Comparison of ENCODE assay signal across 2 cellular contexts in genomic region chr13:33280550-33280905, GRCh38.
TF ChIP-seq lines count a peak whose summit lies in the region.

No MANE protein-coding gene starts in this region.

TF ChIP-seq in SK-N-SH, 30 proteins besides CTCF, POLR2A, EP300 and RAD21 (continued from another document):
- TF ChIP-seq ZBTB33 (IDR thresholded peaks at IDR 0.05; ENCODE audit: borderline replicate concordance, low read depth), result no peak
- TF ChIP-seq FOXM1 (IDR thresholded peaks at IDR 0.05; ENCODE audit: low read depth), result no peak
- TF ChIP-seq NFIC (IDR thresholded peaks at IDR 0.05; ENCODE audit: borderline replicate concordance), result no peak
- no peak for TF ChIP-seq SIN3A (IDR thresholded peaks at IDR 0.05; ENCODE audit: borderline replicate concordance, low read depth, low read length)
- no peak for TF ChIP-seq MXI1 (IDR thresholded peaks at IDR 0.05; ENCODE audit: low read depth, low read length)
- TF ChIP-seq ELF1 (IDR thresholded peaks at IDR 0.05), result no peak
- TF ChIP-seq FOSL2 (IDR thresholded peaks at IDR 0.05; ENCODE audit: borderline replicate concordance, low read depth), result no peak
- no peak for TF ChIP-seq TCF12 (IDR thresholded peaks at IDR 0.05)
- no peak for TF ChIP-seq EZH2phosphoT487 (IDR thresholded peaks at IDR 0.05; ENCODE audit: borderline replicate concordance, low read depth)
- TF ChIP-seq USF1 (IDR thresholded peaks at IDR 0.05; ENCODE audit: borderline replicate concordance, low read depth), result no peak
- no peak for TF ChIP-seq NRF1 (IDR thresholded peaks at IDR 0.05; ENCODE audit: low read depth, low read length)
- no peak for TF ChIP-seq MEF2A (IDR thresholded peaks at IDR 0.05; ENCODE audit: borderline replicate concordance, low read depth)
- no peak for TF ChIP-seq RXRA (IDR thresholded peaks at IDR 0.05; ENCODE audit: borderline replicate concordance, low read depth)
- TF ChIP-seq GATA2 (CRISPR knock-in tag; IDR thresholded peaks at IDR 0.05), result no peak

TF ChIP-seq in SK-N-SH treated with all-trans-retinoic acid at 6 μM for 48 hours, 23 proteins besides CTCF, POLR2A, EP300 and RAD21 (continued from another document):
- TF ChIP-seq PATZ1 (CRISPR knock-in tag; IDR thresholded peaks at IDR 0.05; ENCODE audit: borderline replicate concordance) (no peak), SNAI2 (CRISPR knock-in tag; IDR thresholded peaks at IDR 0.05) (no peak), ZFP3 (CRISPR knock-in tag; IDR thresholded peaks at IDR 0.05) (no peak), ZFP30 (CRISPR knock-in tag; IDR thresholded peaks at IDR 0.05) (no peak), ESRRG (CRISPR knock-in tag; IDR thresholded peaks at IDR 0.05) (no peak)
